In genomic region chr4:186191266-186192067, GRCh38 we compare ENCODE assay signal across 1 cellular context.
TF ChIP-seq lines count a peak whose summit lies in the region.

TSS of gene CYP4V2 (plus strand) at chr4:186191567. CDS start at chr4:186191824, 257 bp downstream.

TF ChIP-seq in K562, 482 proteins besides CTCF, POLR2A, EP300 and RAD21 (continued from another document and continues in another):
- no peak; the same call in 1 of the 2 replicates for TF ChIP-seq ATF6 (CRISPR knock-in tag; IDR thresholded peaks at IDR 0.05)
- TF ChIP-seq ZBTB12 (CRISPR knock-in tag; IDR thresholded peaks at IDR 0.05), result peak; percentile 56; the same call in 1 of the 2 replicates
- TF ChIP-seq CREM (IDR thresholded peaks at IDR 0.05; ENCODE audit: low read depth), result peak; percentile 67; the same call in 1 of the 2 replicates
- no peak for TF ChIP-seq SMAD3 (CRISPR knock-in tag; conservative IDR thresholded peaks at IDR 0.05)
- TF ChIP-seq DLX4 (CRISPR knock-in tag; IDR thresholded peaks at IDR 0.05), result no peak
- no peak for TF ChIP-seq JUN (IDR thresholded peaks at IDR 0.05; ENCODE audit: borderline replicate concordance, low read depth, low read length)
- no peak for TF ChIP-seq JUN (CRISPR knock-in tag; IDR thresholded peaks at IDR 0.05; ENCODE audit: borderline replicate concordance)
- no peak for TF ChIP-seq ZHX1 (conservative IDR thresholded peaks at IDR 0.05; ENCODE audit: low read length)
- TF ChIP-seq ZNF584 (CRISPR knock-in tag; IDR thresholded peaks at IDR 0.05; ENCODE audit: low read depth), result no peak; the same call in 1 of the 2 replicates
- no peak for TF ChIP-seq ADNP (tag; IDR thresholded peaks at IDR 0.05)
- TF ChIP-seq DIDO1 (tag; IDR thresholded peaks at IDR 0.05; ENCODE audit: low read depth), result peak; percentile 26; the same call in 1 of the 2 replicates
- TF ChIP-seq NR0B1 (IDR thresholded peaks at IDR 0.05; ENCODE audit: partially characterized antibody), result no peak
- 0 out of 2 replicates have a peak, but pooled peaks have one; percentile 53 for TF ChIP-seq ZC3H11A (IDR thresholded peaks at IDR 0.05; ENCODE audit: low read depth, low read length)
- no peak for TF ChIP-seq STAG1 (CRISPR knock-in tag; IDR thresholded peaks at IDR 0.05; ENCODE audit: borderline replicate concordance)
- no peak for TF ChIP-seq ZNF668 (CRISPR knock-in tag; IDR thresholded peaks at IDR 0.05)
- TF ChIP-seq MEIS2 (IDR thresholded peaks at IDR 0.05; ENCODE audit: partially characterized antibody), result no peak
- no peak for TF ChIP-seq SNIP1 (IDR thresholded peaks at IDR 0.05; ENCODE audit: low read depth)
- peak; percentile 3 for TF ChIP-seq MAX (CRISPR knock-in tag; IDR thresholded peaks at IDR 0.05)
- no peak for TF ChIP-seq SNAPC5 (CRISPR knock-in tag; IDR thresholded peaks at IDR 0.05)
- no peak for TF ChIP-seq ZNF316 (IDR thresholded peaks at IDR 0.05)
- TF ChIP-seq ZNF175 (CRISPR knock-in tag; IDR thresholded peaks at IDR 0.05; ENCODE audit: low read depth), result no peak
- TF ChIP-seq FUS (optimal IDR thresholded peaks at IDR 0.05; ENCODE audit: low read depth, low read length), result no peak
- peak in 2 of 3 experiments; percentile 26 to 77 for TF ChIP-seq YY1 (IDR thresholded peaks at IDR 0.05; ENCODE audit: borderline replicate concordance in 1 of 3, control insufficient read depth in 1 of 3, extremely low read depth in 1 of 3, insufficient read depth in 3 of 3, insufficient read length in 1 of 3, insufficient replicate concordance in 2 of 3, low read depth in 1 of 3, low read length in 2 of 3)
- no peak for TF ChIP-seq ZNF407 (IDR thresholded peaks at IDR 0.05; ENCODE audit: low read depth)
- no peak for TF ChIP-seq SNRNP70 (optimal IDR thresholded peaks at IDR 0.05; ENCODE audit: low read depth, low read length)
- no peak for TF ChIP-seq PRDM10 (IDR thresholded peaks at IDR 0.05; ENCODE audit: partially characterized antibody)
- TF ChIP-seq KLF13 (tag; IDR thresholded peaks at IDR 0.05; ENCODE audit: borderline replicate concordance, low read depth), result peak; percentile 59; the same call in 1 of the 2 replicates
- TF ChIP-seq GTF3C2 (IDR thresholded peaks at IDR 0.05; ENCODE audit: borderline replicate concordance, extremely low read depth, insufficient read length), result no peak
- peak; percentile 26; the same call in 1 of the 2 replicates for TF ChIP-seq FOXM1 (IDR thresholded peaks at IDR 0.05; ENCODE audit: low read depth)
- 0 out of 2 replicates have a peak, but pooled peaks have one; percentile 18 for TF ChIP-seq FOXM1 (CRISPR knock-in tag; IDR thresholded peaks at IDR 0.05; ENCODE audit: low read depth)
- TF ChIP-seq ZFPM2 (CRISPR knock-in tag; IDR thresholded peaks at IDR 0.05), result no peak
- no peak for TF ChIP-seq ZNF347 (CRISPR knock-in tag; IDR thresholded peaks at IDR 0.05; ENCODE audit: low read depth)
